In genomic region chr1:202242080-202242419, GRCh38 we compare ENCODE assay signal across 14 cellular contexts. TPM values are rescaled to one million over a fixed set of nuclear protein-coding genes. Genes with fewer than 3 reads are reported as not detected.
DNase-seq lines count a peak whose midpoint lies in the region; ATAC-seq and TF ChIP-seq lines count a peak whose summit lies in the region.
"Had no signal": no experiment of that assay in that cellular context is flagged by ENCODE, and none has a peak within 500 bp of the region (broad histone marks: within the 10 kb centered on the region; RNA-seq: fewer than 3 reads in every experiment).

No MANE protein-coding gene starts in this region.

- H3K9me3 ChIP-seq in BLaER1 treated with 17β-estradiol and CSF1 and Interleukin-3, amounts not matched to agents 10 nM and 100 nM (replicated peaks in 1 of 11) = no peaks in the 10 kb centered on the region
- peaks cover 2% of the 10 kb centered on the region for H3K9me3 ChIP-seq in WERI-Rb-1 (ENCODE audit: severe bottlenecking)
- H3K9me3 ChIP-seq in thoracic aorta = no peaks in the 10 kb centered on the region
- H3K9me3 ChIP-seq: HAP-1 had no signal

- H4K20me1 ChIP-seq in BLaER1 treated with 17β-estradiol and CSF1 and Interleukin-3, amounts not matched to agents 10 nM and 100 nM = no peaks in the 10 kb centered on the region

- TF ChIP-seq CTCF in WERI-Rb-1 (IDR thresholded peaks at IDR 0.05; ENCODE audit: low read depth, low read length) (no peak), thoracic aorta (IDR thresholded peaks at IDR 0.05) (no peak)

- H3K9me3 Mint-ChIP-seq in effector memory CD8-positive, alpha-beta T cell = no peaks in the 10 kb centered on the region

- H3K4me3 ChIP-seq in BLaER1 treated with 17β-estradiol and CSF1 and Interleukin-3, amounts not matched to agents 10 nM and 100 nM = peak overlapping the region in 4 of 10 experiments; percentile 4 to 55 (median 16); a peak in 4 of 20 replicates
- H3K4me3 ChIP-seq in WERI-Rb-1 (ENCODE audit: low read depth, low read length) (no peak overlapping the region), thoracic aorta (peak overlapping the region; percentile 46)
- H3K4me3 ChIP-seq: HAP-1 had no signal

- H3K27ac Mint-ChIP-seq in effector memory CD8-positive, alpha-beta T cell = peak overlapping the region; percentile 45 to 59
- H3K27ac Mint-ChIP-seq: CD4-positive, alpha-beta memory T cell had no signal

- no peak overlapping the region for H3K4me3 Mint-ChIP-seq in effector memory CD8-positive, alpha-beta T cell
- H3K4me3 Mint-ChIP-seq: CD4-positive, alpha-beta memory T cell had no signal

- H3K27me3 ChIP-seq in BLaER1 treated with 17β-estradiol and CSF1 and Interleukin-3, amounts not matched to agents 10 nM and 100 nM = no peaks in the 10 kb centered on the region
- H3K27me3 ChIP-seq in WERI-Rb-1 (ENCODE audit: insufficient read depth, low read depth, severe bottlenecking) (no peaks in the 10 kb centered on the region), thoracic aorta (replicated peaks; ENCODE audit: insufficient read depth) (no peaks in the 10 kb centered on the region)

- ATAC-seq in effector memory CD8-positive, alpha-beta T cell (replicated peaks) = no peak
- ATAC-seq in thoracic aorta (ENCODE audit: insufficient number of reproducible peaks, low FRiP score, low read depth) = no peak
- ATAC-seq in HG03571 (IDR thresholded peaks at IDR 0.05; ENCODE audit: unreplicated experiment) = no peak

- peak overlapping the region; percentile 70 to 97 (median 93); a peak in 21 of 22 replicates for H3K4me2 ChIP-seq in BLaER1 treated with 17β-estradiol and CSF1 and Interleukin-3, amounts not matched to agents 10 nM and 100 nM

- H3K36me3 ChIP-seq in BLaER1 treated with 17β-estradiol and CSF1 and Interleukin-3, amounts not matched to agents 10 nM and 100 nM = peaks cover 0 to 5% (median 0%) of the 10 kb centered on the region in 11 experiments; a peak in 3 of 22 replicates
- H3K36me3 ChIP-seq in WERI-Rb-1 (no peaks in the 10 kb centered on the region), thoracic aorta (peaks cover 3% of the 10 kb centered on the region)
- H3K36me3 ChIP-seq: HAP-1 had no signal

- H3K27me3 Mint-ChIP-seq in effector memory CD8-positive, alpha-beta T cell = peaks cover 0 to 21% of the 10 kb centered on the region in 2 donors

- H3K4me1 ChIP-seq in BLaER1 treated with 17β-estradiol and CSF1 and Interleukin-3, amounts not matched to agents 10 nM and 100 nM = peaks cover 31 to 92% (median 85%) of the 10 kb centered on the region in 10 experiments
- H3K4me1 ChIP-seq in thoracic aorta (ENCODE audit: control insufficient read depth in 1 of 2, low read depth in 2 of 2) = peaks cover 16 to 64% of the 10 kb centered on the region in 2 donors
- H3K4me1 ChIP-seq: HAP-1 had no signal

- DNase-seq in WERI-Rb-1 (peak; percentile 1), thoracic aorta (ENCODE audit: low spot score) (no peak), activated T-cell treated with anti-CD3 and anti-CD28 coated beads for 4 hours (no peak), UCSD-AML1 (lab: John Stamatoyannopoulos, UW; ENCODE audit: unreplicated experiment) (no peak), GM19238 (ENCODE audit: insufficient read length, low spot score) (no peak)
- DNase-seq in effector memory CD8-positive, alpha-beta T cell = no peak
- DNase-seq: CD4-positive, alpha-beta memory T cell; DMS79; GOT3 had no signal

- H3K27ac ChIP-seq in BLaER1 treated with 17β-estradiol and CSF1 and Interleukin-3, amounts not matched to agents 10 nM and 100 nM = peak overlapping the region in 9 of 11 experiments; percentile 40 to 94 (median 74); a peak in 15 of 22 replicates
- no peak overlapping the region for H3K27ac ChIP-seq in WERI-Rb-1
- H3K27ac ChIP-seq in thoracic aorta = peak overlapping the region; percentile 71 to 76
- H3K27ac ChIP-seq: HL-60 had no signal

- peaks cover 0 to 1% of the 10 kb centered on the region in 2 donors for H3K4me1 Mint-ChIP-seq in effector memory CD8-positive, alpha-beta T cell (ENCODE audit: low read depth in 2 of 2)
- H3K4me1 Mint-ChIP-seq: CD4-positive, alpha-beta memory T cell had no signal

- peaks cover 7% of the 10 kb centered on the region for H3K36me3 Mint-ChIP-seq in effector memory CD8-positive, alpha-beta T cell (ENCODE audit: insufficient read depth)
- H3K36me3 Mint-ChIP-seq: CD4-positive, alpha-beta memory T cell had no signal

- peak overlapping the region in 8 of 11 experiments; percentile 39 to 65 (median 56); a peak in 10 of 22 replicates for H3K9ac ChIP-seq in BLaER1 treated with 17β-estradiol and CSF1 and Interleukin-3, amounts not matched to agents 10 nM and 100 nM

RNA-seq across cellular contexts. Expression of gene LGR6, which starts 48.5 kb away (rescaled TPM):
- total RNA-seq in thoracic aorta = 10 to 100 TPM; 76.6 to 99.0 TPM
- total RNA-seq: A172 had no signal
